ENCODE assay signal across 24 cellular contexts in the genomic region with DNA sequence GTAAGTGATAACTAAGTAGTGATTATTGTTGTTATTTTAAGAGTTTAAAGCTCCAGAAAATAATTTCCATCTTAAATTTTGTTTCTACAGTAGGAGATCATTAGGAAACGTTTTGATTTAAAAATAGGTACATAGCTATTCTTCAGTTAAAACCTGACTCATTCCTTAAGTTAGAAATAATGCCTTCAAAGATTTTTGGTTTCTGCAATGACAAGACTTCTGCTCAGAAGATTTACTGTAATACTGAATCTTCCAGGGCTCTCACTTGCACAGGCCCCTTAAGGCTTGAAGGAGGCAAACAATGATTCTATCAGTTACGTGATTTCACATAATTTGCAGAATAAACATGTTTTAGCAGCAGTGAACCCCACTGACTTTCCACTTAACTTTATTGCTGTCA.
"Had no signal": no experiment of that assay in that cellular context is flagged by ENCODE, and none has a peak within 500 bp of the region (broad histone marks: within the 10 kb centered on the region; RNA-seq: fewer than 3 reads in every experiment).

No MANE protein-coding gene starts in this region.

- H3K27ac ChIP-seq: left ventricle myocardium inferior, ovary, right atrium auricular region, right lobe of liver, tibial nerve, uterus had no signal

- H3K27ac Mint-ChIP-seq: mesothelial cell of epicardium; naive B cell; natural killer cell; nephron progenitor cell; progenitor cell of endocrine pancreas; stimulated activated memory B cell treated with anti-CD40 and anti-IgM and Interleukin-4, amounts not matched to agents 10 μg/mL and 1 μg/mL and 100 μg/mL, for 72 hours; stimulated activated naive CD8-positive, alpha-beta T cell treated with anti-CD3 and anti-CD28 coated beads, Interleukin-15, amount 100 ng/mL, for 72 hours; type B pancreatic cell had no signal

- ATAC-seq: natural killer cell; right lobe of liver; stimulated activated memory B cell treated with anti-CD40 and anti-IgM and Interleukin-4, amounts not matched to agents 10 μg/mL and 1 μg/mL and 100 μg/mL, for 72 hours; stimulated activated naive CD8-positive, alpha-beta T cell treated with anti-CD3 and anti-CD28 coated beads, Interleukin-15, amount 100 ng/mL, for 72 hours had no signal

- H3K4me1 ChIP-seq: left ventricle myocardium inferior, right atrium auricular region, right lobe of liver, tibial nerve, uterus had no signal

- H3K4me3 Mint-ChIP-seq: mesothelial cell of epicardium; naive B cell; natural killer cell; nephron progenitor cell; stimulated activated memory B cell treated with anti-CD40 and anti-IgM and Interleukin-4, amounts not matched to agents 10 μg/mL and 1 μg/mL and 100 μg/mL, for 72 hours; stimulated activated naive CD8-positive, alpha-beta T cell treated with anti-CD3 and anti-CD28 coated beads, Interleukin-15, amount 100 ng/mL, for 72 hours; type B pancreatic cell had no signal

- H3K36me3 ChIP-seq: left ventricle myocardium inferior, ovary, right atrium auricular region, right lobe of liver, tibial nerve, uterus had no signal

- H3K9me3 ChIP-seq: left ventricle myocardium inferior, ovary, right atrium auricular region, right lobe of liver, tibial nerve, uterus had no signal

- H3K36me3 Mint-ChIP-seq: mesothelial cell of epicardium; naive B cell; natural killer cell; stimulated activated memory B cell treated with anti-CD40 and anti-IgM and Interleukin-4, amounts not matched to agents 10 μg/mL and 1 μg/mL and 100 μg/mL, for 72 hours; type B pancreatic cell had no signal

- H3K4me1 Mint-ChIP-seq: mesothelial cell of epicardium; naive B cell; natural killer cell; nephron progenitor cell; stimulated activated memory B cell treated with anti-CD40 and anti-IgM and Interleukin-4, amounts not matched to agents 10 μg/mL and 1 μg/mL and 100 μg/mL, for 72 hours; stimulated activated naive CD8-positive, alpha-beta T cell treated with anti-CD3 and anti-CD28 coated beads, Interleukin-15, amount 100 ng/mL, for 72 hours had no signal

- H3K27me3 Mint-ChIP-seq: progenitor cell of endocrine pancreas; stimulated activated memory B cell treated with anti-CD40 and anti-IgM and Interleukin-4, amounts not matched to agents 10 μg/mL and 1 μg/mL and 100 μg/mL, for 72 hours; stimulated activated naive CD8-positive, alpha-beta T cell treated with anti-CD3 and anti-CD28 coated beads, Interleukin-15, amount 100 ng/mL, for 72 hours; type B pancreatic cell had no signal

- H3K4me3 ChIP-seq: left ventricle myocardium inferior, lung, ovary, right atrium auricular region, right lobe of liver, smooth muscle cell, tibial nerve, uterus had no signal

- H3K4me2 ChIP-seq: smooth muscle cell had no signal

- H3K27me3 ChIP-seq: right atrium auricular region, right lobe of liver, tibial nerve, uterus had no signal

- DNase-seq: islet precursor cell; left ventricle myocardium inferior; mesendoderm; naive B cell; natural killer cell; nephron progenitor cell; ovary; right lobe of liver; stimulated activated CD4-positive, alpha-beta T cell treated with anti-CD3 and anti-CD28 coated beads, Interleukin-1b, Interleukin-23, amount 100 ng/mL, for 48 hours; stimulated activated CD4-positive, alpha-beta T cell treated with anti-CD3 and anti-CD28 coated beads, Interleukin-2, amount 100 ng/mL, for 48 hours; stimulated activated CD4-positive, alpha-beta T cell treated with anti-CD3 and anti-CD28 coated beads, Interleukin-4, amount 100 ng/mL, for 4 hours; stimulated activated CD8-positive, alpha-beta memory T cell treated with anti-CD3 and anti-CD28 coated beads, Interleukin-4, amount 100 ng/mL, for 48 hours; stimulated activated naive CD4-positive, alpha-beta T cell treated with Interleukin-2 at 50 U/mL for 16 hours; stimulated activated naive CD8-positive, alpha-beta T cell treated with anti-CD3 and anti-CD28 coated beads, Interleukin-15, amount 100 ng/mL, for 72 hours; substantia nigra; uterus had no signal

- H3K9me3 Mint-ChIP-seq: mesothelial cell of epicardium; naive B cell; nephron progenitor cell; stimulated activated memory B cell treated with anti-CD40 and anti-IgM and Interleukin-4, amounts not matched to agents 10 μg/mL and 1 μg/mL and 100 μg/mL, for 72 hours; type B pancreatic cell had no signal
